In the genomic region with DNA sequence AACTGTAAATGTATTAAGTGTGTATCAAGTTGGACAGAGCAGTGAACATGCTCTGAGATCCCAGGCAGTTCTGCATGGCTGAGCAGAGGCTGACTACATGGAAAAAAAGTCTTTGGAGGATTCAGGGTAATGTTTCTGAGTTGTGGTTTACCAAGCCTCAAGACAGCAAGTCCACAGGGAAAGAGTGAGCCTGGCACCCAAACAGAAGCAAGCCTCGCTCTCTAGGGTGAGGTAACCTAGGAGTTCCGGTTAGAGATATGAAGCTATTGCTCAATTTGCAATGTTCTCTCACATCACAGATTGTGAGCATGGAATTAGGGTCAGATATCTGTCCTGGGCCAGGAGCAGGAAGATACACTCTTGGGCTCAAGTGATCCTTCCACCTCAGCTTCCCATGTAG, we compare ENCODE assay signal across 16 cellular contexts.
DNase-seq lines count a peak whose midpoint lies in the region; ATAC-seq and TF ChIP-seq lines count a peak whose summit lies in the region.
"Had no signal": no experiment of that assay in that cellular context is flagged by ENCODE, and none has a peak within 500 bp of the region (broad histone marks: within the 10 kb centered on the region; RNA-seq: fewer than 3 reads in every experiment).

No MANE protein-coding gene starts in this region.

- TF ChIP-seq CTCF in VCaP (conservative IDR thresholded peaks at IDR 0.05) (no peak), hepatocyte (IDR thresholded peaks at IDR 0.05; ENCODE audit: poor library complexity) (no peak), upper lobe of right lung (IDR thresholded peaks at IDR 0.05) (no peak), spleen (IDR thresholded peaks at IDR 0.05 in 8 of 11, conservative IDR thresholded peaks at IDR 0.05 in 3 of 11) (no peak)

- H3K4me3 ChIP-seq in hepatocyte, result no peak overlapping the region
- H3K4me3 ChIP-seq in upper lobe of right lung, result no peak overlapping the region
- no peak overlapping the region for H3K4me3 ChIP-seq in spleen
- H3K4me3 ChIP-seq: adrenal gland had no signal

- no peaks in the 10 kb centered on the region for H3K27me3 ChIP-seq in hepatocyte
- no peaks in the 10 kb centered on the region for H3K27me3 ChIP-seq in upper lobe of right lung
- H3K27me3 ChIP-seq in spleen (replicated peaks in 1 of 7), result peaks cover 0 to 18% (median 0%) of the 10 kb centered on the region in 7 donors
- H3K27me3 ChIP-seq: adrenal gland had no signal

- H4K20me1 ChIP-seq in hepatocyte (ENCODE audit: insufficient read depth, poor library complexity, severe bottlenecking), result no peaks in the 10 kb centered on the region

- H3K9me2 ChIP-seq in hepatocyte (replicated peaks; ENCODE audit: insufficient read depth), result no peaks in the 10 kb centered on the region

- ATAC-seq in stimulated activated naive CD8-positive, alpha-beta T cell treated with anti-CD3 and anti-CD28 coated beads, Interleukin-15, Interleukin-2, amounts not matched to agents 100 U/mL and 50 U/mL, for 24 hours, result peak; percentile 32
- ATAC-seq in stimulated activated naive CD8-positive, alpha-beta T cell treated with anti-CD3 and anti-CD28 coated beads, Interleukin-15, amount 100 ng/mL, for 72 hours, result no peak
- ATAC-seq in upper lobe of right lung (peak; percentile 80), HG02759 (IDR thresholded peaks at IDR 0.05; ENCODE audit: unreplicated experiment) (no peak)
- ATAC-seq: naive thymus-derived CD8-positive, alpha-beta T cell had no signal

- H3K4me3 Mint-ChIP-seq in stimulated activated naive CD8-positive, alpha-beta T cell treated with anti-CD3 and anti-CD28 coated beads, Interleukin-15, amount 100 ng/mL, for 72 hours, result no peak overlapping the region
- H3K4me3 Mint-ChIP-seq: naive thymus-derived CD8-positive, alpha-beta T cell; T-helper 2 cell treated with Interferon-gamma antibody and Interleukin-4, amounts not matched to agents 5 μg/mL and 100 μg/mL, for 36 hours had no signal

- H2AFZ ChIP-seq in hepatocyte, result no peak overlapping the region

- peaks cover 6% of the 10 kb centered on the region for H3K4me1 Mint-ChIP-seq in stimulated activated naive CD8-positive, alpha-beta T cell treated with anti-CD3 and anti-CD28 coated beads, Interleukin-15, amount 100 ng/mL, for 72 hours
- H3K4me1 Mint-ChIP-seq: naive thymus-derived CD8-positive, alpha-beta T cell had no signal

- H3K4me2 ChIP-seq in hepatocyte, result no peak overlapping the region

- no peaks in the 10 kb centered on the region for H3K9me3 ChIP-seq in hepatocyte (ENCODE audit: low read depth)
- H3K9me3 ChIP-seq in upper lobe of right lung, result no peaks in the 10 kb centered on the region
- no peaks in the 10 kb centered on the region for H3K9me3 ChIP-seq in spleen
- H3K9me3 ChIP-seq: adrenal gland had no signal

- H3K36me3 ChIP-seq in hepatocyte (replicated peaks; ENCODE audit: insufficient read depth, low read depth), result no peaks in the 10 kb centered on the region
- H3K36me3 ChIP-seq in upper lobe of right lung, result no peaks in the 10 kb centered on the region
- no peaks in the 10 kb centered on the region for H3K36me3 ChIP-seq in spleen
- H3K36me3 ChIP-seq: adrenal gland had no signal

- no peak for TF ChIP-seq POLR2A in spleen (IDR thresholded peaks at IDR 0.05)

- no peak for DNase-seq in stimulated activated naive CD8-positive, alpha-beta T cell treated with anti-CD3 and anti-CD28 coated beads, Interleukin-15, Interleukin-2, amounts not matched to agents 100 U/mL and 50 U/mL, for 24 hours
- no peak for DNase-seq in stimulated activated naive CD8-positive, alpha-beta T cell treated with anti-CD3 and anti-CD28 coated beads, Interleukin-15, amount 100 ng/mL, for 72 hours
- DNase-seq in hepatocyte (ENCODE audit: low spot score) (peak; percentile 50), upper lobe of right lung (no peak), spleen (no peak), NCI-H2029 (lab: John Stamatoyannopoulos, UW) (no peak)
- DNase-seq: activated CD8-positive, alpha-beta memory T cell treated with anti-CD3 and anti-CD28 coated beads, Interleukin-2, amount 50 U/mL, for 4 hours; AML-193; naive thymus-derived CD8-positive, alpha-beta T cell; NCI-H1436 treated with DMSO at 0.1 percent for 48 hours; stimulated activated CD4-positive, alpha-beta T cell treated with anti-CD3 and anti-CD28 coated beads, Interleukin-12 subunit alpha, Interleukin-12 subunit beta, amount 100 ng/mL, for 4 hours; stimulated activated CD8-positive, alpha-beta memory T cell treated with anti-CD3 and anti-CD28 coated beads, Interleukin-4, amount 100 ng/mL, for 48 hours had no signal

- peaks cover 52% of the 10 kb centered on the region for H3K27me3 Mint-ChIP-seq in stimulated activated naive CD8-positive, alpha-beta T cell treated with anti-CD3 and anti-CD28 coated beads, Interleukin-15, amount 100 ng/mL, for 72 hours

- H3K9me3 Mint-ChIP-seq in stimulated activated naive CD8-positive, alpha-beta T cell treated with anti-CD3 and anti-CD28 coated beads, Interleukin-15, amount 100 ng/mL, for 72 hours, result no peaks in the 10 kb centered on the region
- H3K9me3 Mint-ChIP-seq: naive thymus-derived CD8-positive, alpha-beta T cell; T-helper 2 cell treated with Interferon-gamma antibody and Interleukin-4, amounts not matched to agents 5 μg/mL and 100 μg/mL, for 36 hours had no signal

- H3K4me1 ChIP-seq in hepatocyte (ENCODE audit: insufficient read depth), result no peaks in the 10 kb centered on the region
- H3K4me1 ChIP-seq in upper lobe of right lung, result no peaks in the 10 kb centered on the region
- H3K4me1 ChIP-seq in spleen, result peaks cover 0 to 5% (median 0%) of the 10 kb centered on the region in 6 donors
- H3K4me1 ChIP-seq: adrenal gland had no signal

- 83% methylated on average over 2 of the region's 2 CpGs for WGBS in hepatocyte (ENCODE audit: low lambda C conversion rate, missing lambda C conversion rate)
- 51 to 86% (median 72%) methylated on average over 2 of the region's 2 CpGs for WGBS in spleen, 5 donors

- H3K27ac ChIP-seq in VCaP (peak overlapping the region; percentile 32), hepatocyte (peak overlapping the region; percentile 4), upper lobe of right lung (no peak overlapping the region), spleen (no peak overlapping the region)
- H3K27ac ChIP-seq: adrenal gland had no signal

- no peak overlapping the region for H3K27ac Mint-ChIP-seq in stimulated activated naive CD8-positive, alpha-beta T cell treated with anti-CD3 and anti-CD28 coated beads, Interleukin-15, amount 100 ng/mL, for 72 hours
- H3K27ac Mint-ChIP-seq: naive thymus-derived CD8-positive, alpha-beta T cell; T-helper 2 cell treated with Interferon-gamma antibody and Interleukin-4, amounts not matched to agents 5 μg/mL and 100 μg/mL, for 36 hours had no signal

- intact Hi-C loops in upper lobe of right lung (cut with DNase I), result no loop called here
- intact Hi-C loops in spleen (cut with DNase I; ENCODE audit: low total_unique reads), result no loop called here

- no peaks in the 10 kb centered on the region for H3K79me2 ChIP-seq in hepatocyte

Comparison
In these comparisons a context has a peak if more than half of its experiments do, and no peak if none do; other contexts are left out.
1. ATAC-seq: peak in stimulated activated naive CD8-positive, alpha-beta T cell treated with anti-CD3 and anti-CD28 coated beads, Interleukin-15, Interleukin-2, amounts not matched to agents 100 U/mL and 50 U/mL, for 24 hours (single experiment) and upper lobe of right lung (single experiment); none in stimulated activated naive CD8-positive, alpha-beta T cell treated with anti-CD3 and anti-CD28 coated beads, Interleukin-15, amount 100 ng/mL, for 72 hours (single experiment) and HG02759 (single experiment).
2. H3K27ac ChIP-seq: peak in VCaP (single experiment) and hepatocyte (single experiment); none in upper lobe of right lung (single experiment) and spleen (0 of 8).